ENCODE assay signal across 18 cellular contexts in the genomic region with DNA sequence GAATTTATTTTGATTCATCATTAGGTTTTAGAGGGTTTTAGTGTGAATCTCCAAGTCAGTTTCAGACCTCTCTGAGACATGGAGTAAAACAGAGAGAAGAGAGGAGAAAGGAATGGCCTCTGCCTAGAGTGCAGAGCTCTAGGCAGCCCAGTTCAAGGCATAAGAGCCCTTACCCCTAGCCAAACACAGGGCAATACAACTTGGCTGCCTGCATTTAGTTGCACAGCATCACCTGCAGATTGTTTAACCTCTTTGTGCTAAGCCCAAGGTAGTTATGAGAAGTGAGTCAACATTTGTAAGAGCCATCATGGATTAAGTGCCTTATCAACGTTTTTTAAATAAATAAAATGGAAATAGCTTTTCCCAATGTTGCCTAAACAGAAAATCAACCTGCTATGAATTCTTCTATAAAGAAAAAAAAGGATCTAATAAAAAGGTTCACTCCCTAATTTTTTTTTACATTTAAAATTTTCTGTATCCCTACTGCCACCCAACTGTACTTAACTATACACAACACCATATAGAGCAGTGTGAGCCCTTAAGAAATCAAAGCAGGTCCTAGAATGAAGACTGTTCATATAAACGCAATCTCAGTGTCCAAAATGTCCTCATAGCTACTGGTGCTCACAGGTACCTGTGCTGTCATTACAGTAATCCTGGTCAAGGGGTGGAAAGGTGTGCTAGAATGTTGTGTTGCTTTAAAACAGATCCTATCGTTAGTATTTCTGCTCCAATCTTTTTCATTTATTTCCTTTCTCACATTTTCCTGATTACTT. TPM values are rescaled to one million over a fixed set of nuclear protein-coding genes. Genes with fewer than 3 reads are reported as not detected.
"Had no signal": no experiment of that assay in that cellular context is flagged by ENCODE, and none has a peak within 500 bp of the region (broad histone marks: within the 10 kb centered on the region; RNA-seq: fewer than 3 reads in every experiment).

No MANE protein-coding gene starts in this region.

- H3K36me3 Mint-ChIP-seq: activated naive CD8-positive, alpha-beta T cell treated with anti-CD3 and anti-CD28 coated beads, Interleukin-2, amount 10 ng/mL, durations not matched to agents 7 days and 5 days had no signal

- H3K4me3 Mint-ChIP-seq: activated naive CD8-positive, alpha-beta T cell treated with anti-CD3 and anti-CD28 coated beads, Interleukin-2, amount 10 ng/mL, durations not matched to agents 7 days and 5 days; endodermal cell had no signal

- H3K27ac ChIP-seq: body of pancreas, dorsolateral prefrontal cortex, epithelial cell of prostate, tibial nerve had no signal

- ATAC-seq: body of pancreas; stimulated activated naive CD8-positive, alpha-beta T cell treated with anti-CD3 and anti-CD28 coated beads, Interleukin-15, Interleukin-2, amounts not matched to agents 100 U/mL and 50 U/mL, for 24 hours had no signal

- H3K9me3 ChIP-seq: body of pancreas, tibial nerve had no signal

- H3K4me1 Mint-ChIP-seq: activated naive CD8-positive, alpha-beta T cell treated with anti-CD3 and anti-CD28 coated beads, Interleukin-2, amount 10 ng/mL, durations not matched to agents 7 days and 5 days had no signal

- H3K9me3 Mint-ChIP-seq: activated naive CD8-positive, alpha-beta T cell treated with anti-CD3 and anti-CD28 coated beads, Interleukin-2, amount 10 ng/mL, durations not matched to agents 7 days and 5 days; endodermal cell; nephron had no signal

- H3K27ac Mint-ChIP-seq: activated naive CD8-positive, alpha-beta T cell treated with anti-CD3 and anti-CD28 coated beads, Interleukin-2, amount 10 ng/mL, durations not matched to agents 7 days and 5 days; endodermal cell; nephron had no signal

- H3K4me3 ChIP-seq: body of pancreas, dorsolateral prefrontal cortex, tibial nerve had no signal

- H3K36me3 ChIP-seq: tibial nerve had no signal

- H3K27me3 ChIP-seq: body of pancreas had no signal

- DNase-seq: activated CD4-positive, alpha-beta T cell treated with anti-CD3 and anti-CD28 coated beads, Interleukin-2, amount 50 U/mL, for 48 hours; activated naive CD4-positive, alpha-beta T cell; activated naive CD8-positive, alpha-beta T cell treated with anti-CD3 and anti-CD28 coated beads, Interleukin-2, amount 10 ng/mL, durations not matched to agents 7 days and 5 days; amygdala; body of pancreas; central memory CD4-positive, alpha-beta T cell; dorsolateral prefrontal cortex; endodermal cell; foreskin fibroblast; mammary epithelial cell; midbrain; nucleus accumbens; stimulated activated CD4-positive, alpha-beta T cell treated with anti-CD3 and anti-CD28 coated beads, Interleukin-2, amount 100 ng/mL, for 24 hours; stimulated activated naive CD8-positive, alpha-beta T cell treated with anti-CD3 and anti-CD28 coated beads, Interleukin-15, Interleukin-2, amounts not matched to agents 100 U/mL and 50 U/mL, for 24 hours had no signal

RNA-seq across cellular contexts. Expression of gene PF4, which starts 36.0 kb away (rescaled TPM):
- total RNA-seq: activated naive CD8-positive, alpha-beta T cell treated with anti-CD3 and anti-CD28 coated beads, Interleukin-2, amount 10 ng/mL, durations not matched to agents 7 days and 5 days; body of pancreas; mammary epithelial cell; T-helper 2 cell treated with Interferon-gamma antibody and Interleukin-4, amounts not matched to agents 100 ng/mL and 5 ng/mL, for 36 hours had no signal
- polyA plus RNA-seq: mammary epithelial cell had no signal

RNA-seq across cellular contexts. Expression of gene PPBP, which starts 42.1 kb away (rescaled TPM):
- total RNA-seq: activated naive CD8-positive, alpha-beta T cell treated with anti-CD3 and anti-CD28 coated beads, Interleukin-2, amount 10 ng/mL, durations not matched to agents 7 days and 5 days; body of pancreas; endodermal cell; T-helper 2 cell treated with Interferon-gamma antibody and Interleukin-4, amounts not matched to agents 100 ng/mL and 5 ng/mL, for 36 hours had no signal

RNA-seq across cellular contexts. Expression of gene CXCL5, which starts 52.6 kb away (rescaled TPM):
- total RNA-seq: activated naive CD8-positive, alpha-beta T cell treated with anti-CD3 and anti-CD28 coated beads, Interleukin-2, amount 10 ng/mL, durations not matched to agents 7 days and 5 days; body of pancreas; T-helper 2 cell treated with Interferon-gamma antibody and Interleukin-4, amounts not matched to agents 100 ng/mL and 5 ng/mL, for 36 hours had no signal
